In the genomic region with DNA sequence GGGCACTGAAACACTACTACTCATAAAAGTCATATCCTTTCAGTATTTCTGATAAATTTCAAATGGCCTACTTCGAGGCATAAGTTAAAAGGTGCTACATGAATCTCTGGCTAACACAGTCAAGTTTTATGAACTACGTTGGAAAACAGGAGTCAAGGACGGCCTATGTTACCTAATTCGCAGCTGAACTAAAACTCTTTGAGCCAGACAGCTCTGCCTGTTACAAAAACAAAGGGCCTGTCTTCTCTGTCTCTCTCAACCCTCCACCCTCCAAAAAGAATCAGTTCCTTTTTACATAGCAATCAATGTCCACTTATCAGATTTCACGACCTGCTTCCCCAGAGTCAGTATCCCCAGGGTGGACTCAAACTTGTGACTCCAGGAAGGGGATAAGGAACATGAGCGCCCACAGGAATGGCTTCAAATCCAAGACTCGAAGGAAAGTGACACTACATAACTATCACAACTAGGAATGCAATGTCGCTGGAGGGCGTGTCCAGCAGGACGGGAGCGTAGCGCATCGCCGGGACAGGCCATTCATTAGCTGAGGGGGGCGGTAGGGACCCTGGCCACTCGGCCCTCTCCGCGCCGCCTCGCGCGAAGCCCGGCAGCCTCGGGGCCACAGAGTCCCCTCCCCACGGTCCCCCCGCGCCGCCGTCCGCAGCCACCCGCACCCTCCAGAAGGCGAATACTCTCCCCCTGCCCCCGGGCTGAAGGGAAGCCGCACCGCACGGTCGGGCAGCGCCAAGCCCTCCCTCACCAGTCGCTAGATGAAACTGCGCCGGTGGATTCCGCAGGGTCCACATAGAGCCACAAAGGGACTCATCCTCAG, we compare ENCODE assay signal across 7 cellular contexts. TPM values are rescaled to one million over a fixed set of nuclear protein-coding genes. Genes with fewer than 3 reads are reported as not detected.
A peak's percentile ranks its signal among the peaks of the same experiment; 100 is the strongest.
DNase-seq lines count a peak whose midpoint lies in the region; ATAC-seq, FAIRE-seq and TF ChIP-seq lines count a peak whose summit lies in the region.

No MANE protein-coding gene starts in this region.

- in situ Hi-C loops in K562 (cut with MboI) = loop anchor here (25.0 kb wide), 1 partner anchor 940 kb away; the partner anchor contains the start of genes PGM3 and RWDD2A

- DNase-seq in EL (peak; percentile 68), K562 (ENCODE audit: extremely low read depth in 1 of 4, low spot score in 3 of 4) (peak; percentile 62 to 81 (median 68)), sigmoid colon (peak; percentile 70)

- H3K4me3 ChIP-seq in OCI-LY3 (ENCODE audit: low read length) (peak overlapping the region; percentile 82), K562 (peak overlapping the region; percentile 83), iPS-11a (ENCODE audit: low read depth, low read length) (peak overlapping the region; percentile 80), sigmoid colon (peak overlapping the region; percentile 70 to 94 (median 82))

- ATAC-seq in GM19397 (IDR thresholded peaks at IDR 0.05; ENCODE audit: unreplicated experiment) = peak; percentile 49
- ATAC-seq in HG03439 (IDR thresholded peaks at IDR 0.05; ENCODE audit: unreplicated experiment) = peak; percentile 51
- ATAC-seq in K562 = peak; percentile 83

- peaks cover 24% of the 10 kb centered on the region for H3K36me3 ChIP-seq in OCI-LY3 (replicated peaks; ENCODE audit: low read depth, low read length)
- peaks cover 16% of the 10 kb centered on the region; the same call in 2 of the 3 replicates for H3K36me3 ChIP-seq in K562 (ENCODE audit: control insufficient read depth, insufficient read depth, low read length)
- H3K36me3 ChIP-seq in sigmoid colon = no peaks in the 10 kb centered on the region

- H4K20me1 ChIP-seq in OCI-LY3 (ENCODE audit: insufficient read depth, low read length) (peaks cover 21% of the 10 kb centered on the region), K562 (replicated peaks; ENCODE audit: control insufficient read depth, insufficient read depth, low read length) (no peaks in the 10 kb centered on the region)

- TF ChIP-seq CTCF in OCI-LY3 (IDR thresholded peaks at IDR 0.05; ENCODE audit: low read depth, low read length) (no peak), K562 (IDR thresholded peaks at IDR 0.05 in 2 of 3, conservative IDR thresholded peaks at IDR 0.05 in 1 of 3; ENCODE audit: insufficient read depth in 2 of 3, low read depth in 1 of 3, low read length in 3 of 3) (no peak), sigmoid colon (IDR thresholded peaks at IDR 0.05) (no peak)

- H3K27me3 ChIP-seq in OCI-LY3 (ENCODE audit: low read depth, low read length) = no peaks in the 10 kb centered on the region
- no peaks in the 10 kb centered on the region for H3K27me3 ChIP-seq in K562 (ENCODE audit: control insufficient read depth in 2 of 2, insufficient read depth in 2 of 2, low read length in 2 of 2)
- H3K27me3 ChIP-seq in sigmoid colon = no peaks in the 10 kb centered on the region

- H2AFZ ChIP-seq in OCI-LY3 (ENCODE audit: low read depth, low read length) = peak overlapping the region; percentile 55
- peak overlapping the region; percentile 92 for H2AFZ ChIP-seq in K562 (ENCODE audit: low read depth, low read length)

- POLR2A ChIA-PET in K562 (lab: Yijun Ruan, JAX) = interaction anchor here (0.6 to 1.4 kb wide), 6 partner anchors 26 to 952 kb away, joined by 3 read pairs; no protein-coding TSS in a partner anchor

- no peaks in the 10 kb centered on the region for H3K9me1 ChIP-seq in K562 (ENCODE audit: control insufficient read depth, insufficient read depth, low read length)

- peak; percentile 65 for FAIRE-seq in K562 (lab: Jason Lieb, UNC)

- no peak for TF ChIP-seq RAD21 in K562 (CRISPR knock-in tag; conservative IDR thresholded peaks at IDR 0.05 in 1 of 2, IDR thresholded peaks at IDR 0.05 in 1 of 2)

- CTCF ChIA-PET in K562 (lab: Yijun Ruan, JAX; ENCODE audit: low intra/inter-chr PET ratio) = interaction anchor here (0.6 to 0.7 kb wide), 2 partner anchors 56 to 968 kb away, joined by 3 to 6 read pairs; no protein-coding TSS in a partner anchor

- intact Hi-C loops in K562 (cut with micrococcal nuclease) (loop anchor here (5.0 kb wide), 1 partner anchor 40 kb away; no protein-coding TSS in a partner anchor), sigmoid colon (cut with DNase I) (loop anchor here (5.0 to 10.0 kb wide), 2 partner anchors 820 to 948 kb away; partner anchors contain the start of genes DOP1A, PGM3, RWDD2A and UBE3D)

- no peaks in the 10 kb centered on the region for H3K9me3 ChIP-seq in OCI-LY3 (ENCODE audit: insufficient read depth, low read length)
- 0 out of 2 replicates have a peak, but pooled peaks cover 1% of the 10 kb centered on the region for H3K9me3 ChIP-seq in K562 (replicated peaks; ENCODE audit: control insufficient read depth, insufficient read depth, low read depth, low read length)
- H3K9me3 ChIP-seq in sigmoid colon = no peaks in the 10 kb centered on the region

- H3K9ac ChIP-seq in OCI-LY3 (ENCODE audit: low read length) (peak overlapping the region; percentile 92), K562 (ENCODE audit: insufficient read depth in 1 of 2, low read depth in 2 of 2, low read length in 2 of 2) (peak overlapping the region; percentile 87 to 93)

- TSS peak; percentile 47 for BruUV-seq in K562 (replicated peaks; lab: Mats Ljungman, UMichigan)

- H3K4me2 ChIP-seq in OCI-LY3 (ENCODE audit: low read length) = peak overlapping the region; percentile 98
- H3K4me2 ChIP-seq in K562 (ENCODE audit: insufficient read depth, low read length) = peak overlapping the region; percentile 97

- peaks cover 19% of the 10 kb centered on the region for H3K4me1 ChIP-seq in OCI-LY3 (ENCODE audit: low read length)
- H3K4me1 ChIP-seq in K562 (replicated peaks in 1 of 2; ENCODE audit: control insufficient read depth in 2 of 2, insufficient read depth in 2 of 2, low read length in 2 of 2) = peaks cover 12 to 14% of the 10 kb centered on the region in 2 experiments; a peak in 4 of 5 replicates
- peaks cover 0 to 41% (median 25%) of the 10 kb centered on the region in 4 donors for H3K4me1 ChIP-seq in sigmoid colon

- H3K27ac ChIP-seq in OCI-LY3 (ENCODE audit: low read length) (peak overlapping the region; percentile 64), K562 (ENCODE audit: extremely low read depth, low read depth, low read length) (peak overlapping the region; percentile 97), sigmoid colon (peak overlapping the region; percentile 89 to 97 (median 92))

- WGBS in K562 (ENCODE audit: insufficient coverage, low coverage, missing lambda C conversion rate) = 1% methylated on average over 30 of the region's 42 CpGs
- WGBS in sigmoid colon, 2 donors = 1 to 2% methylated on average over 42 of the region's 42 CpGs

- no peak for TF ChIP-seq POLR2A in K562 (conservative IDR thresholded peaks at IDR 0.05)
- TF ChIP-seq POLR2A in sigmoid colon (IDR thresholded peaks at IDR 0.05) = no peak

- H3K79me2 ChIP-seq in OCI-LY3 (ENCODE audit: low read length) (peaks cover 62% of the 10 kb centered on the region), K562 (ENCODE audit: control insufficient read depth, insufficient read depth, low read length) (peaks cover 53% of the 10 kb centered on the region)

- TF ChIP-seq EP300 in K562 (IDR thresholded peaks at IDR 0.05; ENCODE audit: low read length) (no peak), sigmoid colon (IDR thresholded peaks at IDR 0.05) (no peak)

TF ChIP-seq in K562, 482 proteins besides CTCF, POLR2A, EP300 and RAD21 (continues in another document):
- no peak for TF ChIP-seq SAP30 (IDR thresholded peaks at IDR 0.05; ENCODE audit: borderline replicate concordance, insufficient read depth, low read depth, low read length, poor library complexity, severe bottlenecking)
- TF ChIP-seq, protein P1, sequence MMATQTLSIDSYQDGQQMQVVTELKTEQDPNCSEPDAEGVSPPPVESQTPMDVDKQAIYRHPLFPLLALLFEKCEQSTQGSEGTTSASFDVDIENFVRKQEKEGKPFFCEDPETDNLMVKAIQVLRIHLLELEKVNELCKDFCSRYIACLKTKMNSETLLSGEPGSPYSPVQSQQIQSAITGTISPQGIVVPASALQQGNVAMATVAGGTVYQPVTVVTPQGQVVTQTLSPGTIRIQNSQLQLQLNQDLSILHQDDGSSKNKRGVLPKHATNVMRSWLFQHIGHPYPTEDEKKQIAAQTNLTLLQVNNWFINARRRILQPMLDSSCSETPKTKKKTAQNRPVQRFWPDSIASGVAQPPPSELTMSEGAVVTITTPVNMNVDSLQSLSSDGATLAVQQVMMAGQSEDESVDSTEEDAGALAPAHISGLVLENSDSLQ (IDR thresholded peaks at IDR 0.05) = peak; percentile 20; the same call in 1 of the 2 replicates
- TF ChIP-seq ZNF764 (CRISPR knock-in tag; IDR thresholded peaks at IDR 0.05; ENCODE audit: low read depth) = no peak
- no peak for TF ChIP-seq PYGO2 (tag; IDR thresholded peaks at IDR 0.05)

RNA-seq across cellular contexts. Expression of gene IBTK, which starts 0.5 kb away (rescaled TPM):
- total RNA-seq in K562 (2011; cell fraction: chromatin; rRNA removed; ENCODE audit: low replicate concordance) = 28.6 and 102 TPM in 2 replicates
- 13.7 and 19.1 TPM in 2 replicates for total RNA-seq in K562 (2011; cell fraction: nucleolus; rRNA removed)
- 31.2 and 36.9 TPM in 2 replicates for total RNA-seq in K562 (2011; cell fraction: nucleoplasm; rRNA removed)
- total RNA-seq in K562 (2014; rRNA removed) (15.8 and 17.3 TPM in 2 replicates), K562 (2014; rRNA removed; fragmentation: Illumina TruSeq; extraction: Trizol) (33.9 and 40.4 TPM in 2 replicates), K562 (2015; rRNA removed; fragmentation: Illumina TruSeq; extraction: Trizol) (31.6 and 36.4 TPM in 2 replicates), K562 (2021) (22.2 and 22.9 TPM in 2 replicates), sigmoid colon (10 to 100 TPM; 19.9 to 26.2 (median 25.4) TPM)
- polyA plus RNA-seq in K562 (2011; rRNA removed) (18.3 and 25.6 TPM in 2 replicates), K562 (2014; fragmentation: Illumina TruSeq; extraction: Trizol) (19.8 and 21.8 TPM in 2 replicates), K562 (2014; fragmentation: Nextera tagmentation; extraction: Ambion mirVana) (10 to 100 TPM; 13.2 to 16.9 TPM), K562 (2014; rRNA removed) (13.3 and 15.9 TPM in 2 replicates), sigmoid colon (10 to 100 TPM; 18.9 to 25.0 (median 19.2) TPM)
- 3.0 and 5.8 TPM in 2 replicates for polyA plus RNA-seq in K562 (2011; cell fraction: cytosol; rRNA removed)
- polyA plus RNA-seq in K562 (2011; cell fraction: nucleus; rRNA removed) = 13.8 and 17.4 TPM in 2 replicates
- polyA plus RNA-seq in K562 (2012) = 12.8 and 14.0 TPM in 2 replicates
- 67.7 and 72.7 TPM in 2 replicates for polyA minus RNA-seq in K562 (2011; rRNA and poly(A)+ RNA removed)
- 17.6 and 20.9 TPM in 2 replicates for polyA minus RNA-seq in K562 (2011; cell fraction: cytosol; rRNA and poly(A)+ RNA removed)
- polyA minus RNA-seq in K562 (2011; cell fraction: nucleus; rRNA and poly(A)+ RNA removed) = 30.8 and 51.0 TPM in 2 replicates

Comparison
In these comparisons a context has a peak if more than half of its experiments do, and no peak if none do; other contexts are left out.
1. Peak in every context shown above with its lines: DNase-seq, ATAC-seq, H3K4me3 ChIP-seq and H3K27ac ChIP-seq.